8 cellular contexts compared by ENCODE assay signal in genomic region chr2:55047677-55048299, GRCh38. TPM values are rescaled to one million over a fixed set of nuclear protein-coding genes. Genes with fewer than 3 reads are reported as not detected.
DNase-seq lines count a peak whose midpoint lies in the region; ATAC-seq and TF ChIP-seq lines count a peak whose summit lies in the region.

No MANE protein-coding gene starts in this region.

- peak overlapping the region; percentile 97 for H3K9ac ChIP-seq in Loucy (ENCODE audit: low read depth, low read length, poor library complexity, severe bottlenecking)

- H3K4me1 ChIP-seq in Loucy (ENCODE audit: insufficient read depth, low read length, poor library complexity, severe bottlenecking), result peaks cover 52% of the 10 kb centered on the region
- peaks cover 0 to 48% of the 10 kb centered on the region in 2 donors for H3K4me1 ChIP-seq in right atrium auricular region
- H3K4me1 ChIP-seq in gastrocnemius medialis, result peaks cover 14 to 21% of the 10 kb centered on the region in 2 donors

- H3K27me3 ChIP-seq in Loucy (ENCODE audit: insufficient read depth, low read length, poor library complexity, severe bottlenecking) (no peaks in the 10 kb centered on the region), right atrium auricular region (no peaks in the 10 kb centered on the region), gastrocnemius medialis (peaks cover 0 to 10% (median 0%) of the 10 kb centered on the region in 3 donors)

- TF ChIP-seq POLR2A in gastrocnemius medialis (IDR thresholded peaks at IDR 0.05), result no peak

- H3K4me1 Mint-ChIP-seq in activated CD8-positive, alpha-beta T cell treated with anti-CD3 and anti-CD28 coated beads, Interleukin-2, amount 10 ng/mL, durations not matched to agents 7 days and 5 days (ENCODE audit: low read depth), result peaks cover 52% of the 10 kb centered on the region

- POLR2A ChIA-PET in activated CD8-positive, alpha-beta T cell treated with anti-CD3 and anti-CD28 coated beads, Interleukin-2, amount 10 ng/mL, durations not matched to agents 7 days and 5 days (lab: Charles Lee), result interaction anchor here (0.6 to 0.7 kb wide), 2 partner anchors 37 to 145 kb away, joined by 3 to 4 read pairs; no protein-coding TSS in a partner anchor

- H3K36me3 ChIP-seq in Loucy (ENCODE audit: insufficient read depth, low read length), result no peaks in the 10 kb centered on the region
- H3K36me3 ChIP-seq in right atrium auricular region, result no peaks in the 10 kb centered on the region
- no peaks in the 10 kb centered on the region for H3K36me3 ChIP-seq in gastrocnemius medialis

- peak; percentile 79 for DNase-seq in GF-D8 (lab: John Stamatoyannopoulos, UW)
- no peak for DNase-seq in activated CD8-positive, alpha-beta T cell treated with anti-CD3 and anti-CD28 coated beads, Interleukin-2, amount 10 ng/mL, durations not matched to agents 7 days and 5 days
- DNase-seq in right atrium auricular region (ENCODE audit: low spot score), result no peak
- no peak for DNase-seq in gastrocnemius medialis
- no peak for DNase-seq in amniotic stem cell (lab: John Stamatoyannopoulos, UW)

- H3K27me3 Mint-ChIP-seq in activated CD8-positive, alpha-beta T cell treated with anti-CD3 and anti-CD28 coated beads, Interleukin-2, amount 10 ng/mL, durations not matched to agents 7 days and 5 days (ENCODE audit: low read depth), result no peaks in the 10 kb centered on the region

- H3K4me2 ChIP-seq in Loucy (ENCODE audit: low read depth, low read length, poor library complexity, severe bottlenecking), result peak overlapping the region; percentile 97

- H3K27ac ChIP-seq in right atrium auricular region (peak overlapping the region; percentile 99 to 100), gastrocnemius medialis (peak overlapping the region; percentile 94 to 98 (median 96))

- peak overlapping the region; percentile 74 for H3K27ac Mint-ChIP-seq in activated CD8-positive, alpha-beta T cell treated with anti-CD3 and anti-CD28 coated beads, Interleukin-2, amount 10 ng/mL, durations not matched to agents 7 days and 5 days

- CTCF ChIA-PET in activated CD8-positive, alpha-beta T cell treated with anti-CD3 and anti-CD28 coated beads, Interleukin-2, amount 10 ng/mL, durations not matched to agents 7 days and 5 days (lab: Charles Lee), result interaction anchor here (0.8 to 3.9 kb wide), 9 partner anchors 10 to 147 kb away, joined by 3 to 36 read pairs (median 11); no protein-coding TSS in a partner anchor

- intact Hi-C loops in gastrocnemius medialis (cut with DNase I; ENCODE audit: low total_unique reads), result loop anchor here (2.0 to 10.0 kb wide), 4 partner anchors 80 to 185 kb away; partner anchors contain the start of genes CLHC1 and RPS27A

- peaks cover 51% of the 10 kb centered on the region for H4K20me1 ChIP-seq in Loucy (ENCODE audit: insufficient read depth, low read length, poor library complexity, severe bottlenecking)

- H3K9me3 Mint-ChIP-seq in activated CD8-positive, alpha-beta T cell treated with anti-CD3 and anti-CD28 coated beads, Interleukin-2, amount 10 ng/mL, durations not matched to agents 7 days and 5 days (ENCODE audit: insufficient read depth), result no peaks in the 10 kb centered on the region

- H3K79me2 ChIP-seq in Loucy (ENCODE audit: insufficient read depth, low read length), result peaks cover 86% of the 10 kb centered on the region

- TF ChIP-seq CTCF in Loucy (conservative IDR thresholded peaks at IDR 0.05; ENCODE audit: low read length) (no peak), right atrium auricular region (IDR thresholded peaks at IDR 0.05) (no peak), gastrocnemius medialis (IDR thresholded peaks at IDR 0.05 in 4 of 5, conservative IDR thresholded peaks at IDR 0.05 in 1 of 5) (no peak)

- H3K9me2 ChIP-seq in Loucy (replicated peaks; ENCODE audit: low read depth, low read length), result no peaks in the 10 kb centered on the region

- H3K36me3 Mint-ChIP-seq in activated CD8-positive, alpha-beta T cell treated with anti-CD3 and anti-CD28 coated beads, Interleukin-2, amount 10 ng/mL, durations not matched to agents 7 days and 5 days (ENCODE audit: low read depth), result peaks cover 16% of the 10 kb centered on the region

- no peak for ATAC-seq in activated CD8-positive, alpha-beta T cell treated with anti-CD3 and anti-CD28 coated beads, Interleukin-2, amount 10 ng/mL, durations not matched to agents 7 days and 5 days
- ATAC-seq in gastrocnemius medialis (no peak), GM19455 (IDR thresholded peaks at IDR 0.05; ENCODE audit: unreplicated experiment) (no peak), HG03571 (IDR thresholded peaks at IDR 0.05; ENCODE audit: unreplicated experiment) (no peak)

- no peak overlapping the region for H2AFZ ChIP-seq in Loucy (ENCODE audit: low read length)

- peak overlapping the region; percentile 90 for H3K4me3 ChIP-seq in Loucy (ENCODE audit: low read length, poor library complexity, severe bottlenecking)
- peak overlapping the region; percentile 97 to 98 for H3K4me3 ChIP-seq in right atrium auricular region
- H3K4me3 ChIP-seq in gastrocnemius medialis, result peak overlapping the region; percentile 75 to 92 (median 87)

- in situ Hi-C loops in gastrocnemius medialis (cut with MboI; ENCODE audit: low sequenced_read_pairs in 4 of 4), result loop anchor here in 2 of 4 donors (10.0 to 25.0 kb wide), 4 partner anchors 117 to 935 kb away; partner anchors contain the start of genes ACYP2 (in 1 of the 2), CCDC88A (in 1 of the 2) and EML6 (in 1 of the 2)

- H3K9me3 ChIP-seq in Loucy (ENCODE audit: insufficient read depth, low read depth, low read length) (no peaks in the 10 kb centered on the region), right atrium auricular region (no peaks in the 10 kb centered on the region), gastrocnemius medialis (no peaks in the 10 kb centered on the region)

- H3F3A ChIP-seq in Loucy (ENCODE audit: low read depth), result no peaks in the 10 kb centered on the region; the same call in 1 of the 2 replicates

- H3K4me3 Mint-ChIP-seq in activated CD8-positive, alpha-beta T cell treated with anti-CD3 and anti-CD28 coated beads, Interleukin-2, amount 10 ng/mL, durations not matched to agents 7 days and 5 days, result peak overlapping the region; percentile 100

RNA-seq across cellular contexts. Expression of gene RTN4, which starts 2.5 kb away (rescaled TPM):
- 10 to 100 TPM; 90.3 to 93.9 TPM for total RNA-seq in activated CD8-positive, alpha-beta T cell treated with anti-CD3 and anti-CD28 coated beads, Interleukin-2, amount 10 ng/mL, durations not matched to agents 7 days and 5 days
- total RNA-seq in right atrium auricular region, result 100 to 1,000 TPM; 152 to 203 TPM
- total RNA-seq in gastrocnemius medialis, result 100 to 1,000 TPM; 183 to 259 (median 244) TPM
